Comparison of ENCODE assay signal across 26 cellular contexts in the genomic region with DNA sequence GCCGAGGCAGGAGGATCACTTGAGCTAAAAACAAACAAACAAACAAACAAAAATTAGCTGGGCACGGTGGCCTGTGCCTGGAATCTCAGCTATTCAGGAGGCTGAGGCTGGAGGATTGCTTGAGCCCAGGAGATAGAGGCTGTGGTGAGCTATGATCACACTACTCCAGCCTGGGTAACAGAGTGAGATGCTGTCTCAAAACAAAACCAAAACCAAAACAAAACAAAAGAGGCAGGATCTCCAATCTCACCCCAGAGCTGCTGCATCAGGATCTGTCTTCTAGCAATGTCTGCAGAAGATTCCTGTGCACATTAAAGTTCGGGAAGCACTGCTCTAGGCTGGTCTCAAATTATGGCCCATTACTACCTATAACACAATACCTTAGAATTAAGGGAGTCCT. TPM values are rescaled to one million over a fixed set of nuclear protein-coding genes. Genes with fewer than 3 reads are reported as not detected.
DNase-seq lines count a peak whose midpoint lies in the region; ATAC-seq and TF ChIP-seq lines count a peak whose summit lies in the region.
"Had no signal": no experiment of that assay in that cellular context is flagged by ENCODE, and none has a peak within 500 bp of the region (broad histone marks: within the 10 kb centered on the region; RNA-seq: fewer than 3 reads in every experiment).

No MANE protein-coding gene starts in this region.

- no peak overlapping the region for H2AFZ ChIP-seq in DND-41 (ENCODE audit: low read depth, low read length)
- H2AFZ ChIP-seq: hepatocyte had no signal

- H3K9me3 ChIP-seq in DND-41 (ENCODE audit: insufficient read depth, low read length, severe bottlenecking) = no peaks in the 10 kb centered on the region
- no peaks in the 10 kb centered on the region for H3K9me3 ChIP-seq in endodermal cell (ENCODE audit: control insufficient read depth, low read length)
- H3K9me3 ChIP-seq: colonic mucosa, esophagus squamous epithelium, left ventricle myocardium inferior, spleen, testis, uterus had no signal

- no peak overlapping the region for H3K9ac ChIP-seq in DND-41 (ENCODE audit: low read depth, low read length)
- H3K9ac ChIP-seq in endodermal cell (ENCODE audit: extremely low read depth, low read length, poor library complexity, severe bottlenecking) = no peak overlapping the region

- H3K36me3 ChIP-seq in DND-41 (ENCODE audit: insufficient read depth, low read length) (no peaks in the 10 kb centered on the region), endodermal cell (ENCODE audit: control insufficient read depth, insufficient read depth, low read length) (no peaks in the 10 kb centered on the region)
- H3K36me3 ChIP-seq: colonic mucosa, esophagus squamous epithelium, left ventricle myocardium inferior, spleen, uterus had no signal

- no peaks in the 10 kb centered on the region for H3K79me2 ChIP-seq in DND-41 (ENCODE audit: insufficient read depth, low read length)
- H3K79me2 ChIP-seq: hepatocyte had no signal

- H3K4me1 Mint-ChIP-seq in endodermal cell = peaks cover 54% of the 10 kb centered on the region

- peaks cover 2% of the 10 kb centered on the region for H3K36me3 Mint-ChIP-seq in endodermal cell (ENCODE audit: low read depth)

- no peak overlapping the region for H3K27ac ChIP-seq in DND-41 (ENCODE audit: low read length)
- H3K27ac ChIP-seq in endodermal cell (ENCODE audit: low read depth, low read length) = no peak overlapping the region
- H3K27ac ChIP-seq: colonic mucosa, esophagus squamous epithelium, hepatocyte, left ventricle myocardium inferior, spleen, testis, uterus had no signal

- H3K4me3 ChIP-seq in DND-41 (ENCODE audit: low read depth in 1 of 2, low read length in 2 of 2) (no peak overlapping the region), endodermal cell (ENCODE audit: low read length) (no peak overlapping the region)
- H3K4me3 ChIP-seq: colonic mucosa, esophagus squamous epithelium, hepatocyte, left ventricle myocardium inferior, spleen, testis, uterus had no signal

- H3K9me3 Mint-ChIP-seq in endodermal cell = no peaks in the 10 kb centered on the region
- H3K9me3 Mint-ChIP-seq: naive thymus-derived CD8-positive, alpha-beta T cell; stimulated activated naive B cell treated with anti-CD40 and anti-IgM and Interleukin-4, amounts not matched to agents 10 μg/mL and 1 μg/mL and 100 μg/mL, for 72 hours had no signal

- H4K20me1 ChIP-seq in DND-41 (ENCODE audit: insufficient read depth, low read length) = 0 out of 2 replicates have a peak, but pooled peaks cover 5% of the 10 kb centered on the region

- 85 to 91% methylated on average over 1 to 3 of the region's 3 CpGs for WGBS in endodermal cell (ENCODE audit: insufficient coverage in 1 of 2, insufficient read length in 1 of 2), 2 experiments

- no peak overlapping the region for H3K4me3 Mint-ChIP-seq in endodermal cell
- H3K4me3 Mint-ChIP-seq: naive thymus-derived CD8-positive, alpha-beta T cell; stimulated activated naive B cell treated with anti-CD40 and anti-IgM and Interleukin-4, amounts not matched to agents 10 μg/mL and 1 μg/mL and 100 μg/mL, for 72 hours had no signal

- H3K4me2 ChIP-seq in DND-41 (ENCODE audit: insufficient read depth, low read length) = no peak overlapping the region
- H3K4me2 ChIP-seq: hepatocyte had no signal

- DNase-seq in DND-41 = no peak
- DNase-seq in endodermal cell = peak; percentile 27
- no peak for DNase-seq in T-helper 9 cell
- DNase-seq in T1000 (lab: John Stamatoyannopoulos, UW) = no peak
- DNase-seq: activated T-cell treated with anti-CD3 and anti-CD28 coated beads for 4 hours; amygdala; C1 segment of cervical spinal cord; colonic mucosa; esophagus squamous epithelium; KBM-7; left ventricle myocardium inferior; midbrain; naive thymus-derived CD8-positive, alpha-beta T cell; NCI-H1436; NCI-H2107; NCI-H446 treated with DMSO at 0.1 percent for 48 hours; retina; spleen; stimulated activated CD4-positive, alpha-beta T cell treated with anti-CD3 and anti-CD28 coated beads, Interleukin-2, amount 100 ng/mL, for 48 hours; stimulated activated naive B cell treated with anti-CD40 and anti-IgM and Interleukin-4, amounts not matched to agents 10 μg/mL and 1 μg/mL and 100 μg/mL, for 72 hours; testis; uterus had no signal

- H3K27me3 ChIP-seq in DND-41 (ENCODE audit: insufficient read depth, low read length, poor library complexity) (no peaks in the 10 kb centered on the region), endodermal cell (ENCODE audit: control insufficient read depth, insufficient read depth, low read length, poor library complexity, severe bottlenecking) (no peaks in the 10 kb centered on the region)
- H3K27me3 ChIP-seq: colonic mucosa, esophagus squamous epithelium, hepatocyte, spleen, testis, uterus had no signal

- no peak overlapping the region for H3K27ac Mint-ChIP-seq in endodermal cell

- ATAC-seq in DND-41 (ENCODE audit: insufficient read depth, low read depth) (peak; percentile 58; the same call in 2 of the 3 replicates), GM19395 (IDR thresholded peaks at IDR 0.05; ENCODE audit: unreplicated experiment) (peak; percentile 80), HG02798 (IDR thresholded peaks at IDR 0.05; ENCODE audit: poor library complexity, unreplicated experiment) (peak; percentile 55), GM21723 (IDR thresholded peaks at IDR 0.05; ENCODE audit: unreplicated experiment) (no peak)
- ATAC-seq: naive thymus-derived CD8-positive, alpha-beta T cell; stimulated activated naive B cell treated with anti-CD40 and anti-IgM and Interleukin-4, amounts not matched to agents 10 μg/mL and 1 μg/mL and 100 μg/mL, for 72 hours had no signal

- no peaks in the 10 kb centered on the region for H3K4me1 ChIP-seq in DND-41 (ENCODE audit: insufficient read depth, low read length)
- H3K4me1 ChIP-seq in endodermal cell (ENCODE audit: control insufficient read depth, insufficient read depth, low read length) = peaks cover 6% of the 10 kb centered on the region
- H3K4me1 ChIP-seq: esophagus squamous epithelium, spleen, testis, uterus had no signal

- H3K27me3 Mint-ChIP-seq in endodermal cell (ENCODE audit: insufficient read depth) = no peaks in the 10 kb centered on the region
- H3K27me3 Mint-ChIP-seq: naive thymus-derived CD8-positive, alpha-beta T cell; stimulated activated naive B cell treated with anti-CD40 and anti-IgM and Interleukin-4, amounts not matched to agents 10 μg/mL and 1 μg/mL and 100 μg/mL, for 72 hours had no signal

- TF ChIP-seq CTCF in DND-41 (IDR thresholded peaks at IDR 0.05; ENCODE audit: borderline replicate concordance, extremely low read depth, low read length, poor library complexity, severe bottlenecking) = no peak
- no peak for TF ChIP-seq CTCF in endodermal cell (conservative IDR thresholded peaks at IDR 0.05)

RNA-seq across cellular contexts. Expression of a gene that starts 43.1 kb away (rescaled TPM):
- total RNA-seq in endodermal cell = 10 to 100 TPM; 42.2 to 55.3 TPM
- 24.1 TPM for polyA plus RNA-seq in endodermal cell (2013, experiment 1 of 2)
- 19.3 TPM for polyA plus RNA-seq in endodermal cell (2013, experiment 2 of 2)
